In genomic region chr4:187286536-187286935, GRCh38 we compare ENCODE assay signal across 30 cellular contexts.
A peak's percentile ranks its signal among the peaks of the same experiment; 100 is the strongest.
DNase-seq lines count a peak whose midpoint lies in the region; FAIRE-seq and TF ChIP-seq lines count a peak whose summit lies in the region.
"Had no signal": no experiment of that assay in that cellular context is flagged by ENCODE, and none has a peak within 500 bp of the region (broad histone marks: within the 10 kb centered on the region; RNA-seq: fewer than 3 reads in every experiment).

No MANE protein-coding gene starts in this region.

- H3K4ac ChIP-seq in H1 (replicated peaks; ENCODE audit: insufficient read length, low read depth, low read length): no peak overlapping the region

- H3K4me3 ChIP-seq in OCI-LY1 (ENCODE audit: low read depth, low read length, poor library complexity, severe bottlenecking) (peak overlapping the region; percentile 19), H1 (ENCODE audit: extremely low read depth in 1 of 4, insufficient read depth in 2 of 4, low read depth in 3 of 4, low read length in 4 of 4) (no peak overlapping the region), mesodermal cell (ENCODE audit: extremely low read depth, insufficient read depth, low read length, poor library complexity, severe bottlenecking) (no peak overlapping the region)
- H3K4me3 ChIP-seq: ascending aorta, heart right ventricle, thoracic aorta had no signal

- H2BK120ac ChIP-seq in H1 (replicated peaks; ENCODE audit: low read depth, low read length): no peak overlapping the region

- H4K91ac ChIP-seq in H1 (replicated peaks; ENCODE audit: insufficient read length, low read length): no peak overlapping the region

- no peak for TF ChIP-seq POLR2A in H1 (IDR thresholded peaks at IDR 0.05; ENCODE audit: control extremely low read depth in 1 of 2, low read depth in 2 of 2, low read length in 2 of 2)

- no peak for TF ChIP-seq EP300 in H1 (IDR thresholded peaks at IDR 0.05; ENCODE audit: borderline replicate concordance in 1 of 2, low read depth in 2 of 2, low read length in 2 of 2)

- H3K79me2 ChIP-seq in OCI-LY1 (ENCODE audit: insufficient read depth, low read length) (no peaks in the 10 kb centered on the region), H1 (ENCODE audit: control insufficient read depth in 1 of 2, insufficient read depth in 2 of 2, low read length in 2 of 2) (no peaks in the 10 kb centered on the region)

- peaks cover 42% of the 10 kb centered on the region for H3K4me1 ChIP-seq in OCI-LY1 (ENCODE audit: insufficient read depth, low read length, severe bottlenecking)
- no peaks in the 10 kb centered on the region for H3K4me1 ChIP-seq in H1 (replicated peaks in 1 of 4; ENCODE audit: control insufficient read depth in 3 of 4, insufficient read depth in 4 of 4, low read length in 3 of 4)
- H3K4me1 ChIP-seq in mesodermal cell (ENCODE audit: control insufficient read depth, insufficient read depth, low read length, poor library complexity, severe bottlenecking): no peaks in the 10 kb centered on the region
- H3K4me1 ChIP-seq: ascending aorta had no signal

- H3K27ac ChIP-seq in OCI-LY1 (ENCODE audit: low read depth, low read length, poor library complexity, severe bottlenecking) (peak overlapping the region; percentile 42), H1 (ENCODE audit: low read depth, low read length) (no peak overlapping the region), mesodermal cell (ENCODE audit: low read depth, low read length, severe bottlenecking) (peak overlapping the region; percentile 73)
- H3K27ac ChIP-seq: ascending aorta, foreskin keratinocyte, heart right ventricle, thoracic aorta had no signal

- no peak overlapping the region for H2BK5ac ChIP-seq in H1 (ENCODE audit: low read depth, low read length)

- H2AK5ac ChIP-seq in H1 (ENCODE audit: low read depth, low read length): no peak overlapping the region

- CTCF ChIA-PET in H1 (lab: Charles Lee; ENCODE audit: partially characterized antibody): no interaction called here

- TF ChIP-seq RAD21 in H1 (IDR thresholded peaks at IDR 0.05 in 1 of 2, conservative IDR thresholded peaks at IDR 0.05 in 1 of 2; ENCODE audit: low read depth in 2 of 2, low read length in 2 of 2): no peak

- peak; percentile 31 for DNase-seq in AG08396 (ENCODE audit: low spot score)
- no peak for DNase-seq in H1 (ENCODE audit: low read depth in 1 of 2, low spot score in 2 of 2)
- DNase-seq in NK-92 treated with Interleukin-12 subunit alpha and Interleukin-12 subunit beta, amount 100 ng/mL, for 24 hours (lab: John Stamatoyannopoulos, UW): no peak
- DNase-seq in DMS153 (lab: John Stamatoyannopoulos, UW): no peak
- no peak for DNase-seq in activated CD4-positive, alpha-beta T cell treated with anti-CD3 and anti-CD28 coated beads, Interleukin-2, amount 50 U/mL, for 4 hours
- no peak for DNase-seq in activated T-cell treated with anti-CD3 and anti-CD28 coated beads, Interleukin-2, amount 50 U/mL, for 48 hours
- DNase-seq: activated CD4-positive, alpha-beta T cell treated with anti-CD3 and anti-CD28 coated beads for 36 hours; activated CD8-positive, alpha-beta T cell treated with anti-CD3 and anti-CD28 coated beads, Interleukin-2, amount 10 ng/mL, durations not matched to agents 7 days and 5 days; AML-193; caudate nucleus; CD4-positive, alpha-beta memory T cell; cortex of kidney; effector memory CD8-positive, alpha-beta T cell; foreskin keratinocyte; H7; heart right ventricle; left cardiac atrium; NCI-H1092; NCI-H1694; stimulated activated CD4-positive, alpha-beta T cell treated with anti-CD3 and anti-CD28 coated beads, Interleukin-2, amount 100 ng/mL, for 24 hours; stimulated activated CD8-positive, alpha-beta memory T cell treated with anti-CD3 and anti-CD28 coated beads, Interleukin-4, amount 100 ng/mL, for 48 hours; stimulated activated naive CD8-positive, alpha-beta T cell treated with anti-CD3 and anti-CD28 coated beads, Interleukin-15, amount 100 ng/mL, for 72 hours; SW 1271; T-helper 9 cell had no signal

- H3K14ac ChIP-seq in H1 (ENCODE audit: insufficient read length): no peak overlapping the region

- no peak overlapping the region for H4K8ac ChIP-seq in H1 (ENCODE audit: extremely low read depth, insufficient read depth, low read length)

- H3F3A ChIP-seq in OCI-LY1 (ENCODE audit: insufficient read depth, low read length): no peaks in the 10 kb centered on the region

- H3K9ac ChIP-seq in OCI-LY1 (ENCODE audit: low read length) (peak overlapping the region; percentile 35; the same call in 1 of the 2 replicates), H1 (replicated peaks in 1 of 4; ENCODE audit: extremely low read depth in 1 of 4, low read depth in 3 of 4, low read length in 3 of 4) (no peak overlapping the region)

- H3K9me2 ChIP-seq in OCI-LY1 (ENCODE audit: low read depth, low read length): no peaks in the 10 kb centered on the region

- H3K27me3 ChIP-seq in OCI-LY1 (ENCODE audit: insufficient read depth, low read length) (no peaks in the 10 kb centered on the region), H1 (replicated peaks in 1 of 4; ENCODE audit: control insufficient read depth in 3 of 4, extremely low read depth in 1 of 4, insufficient read depth in 3 of 4, low read length in 3 of 4) (no peaks in the 10 kb centered on the region)
- H3K27me3 ChIP-seq: ascending aorta, foreskin keratinocyte, heart right ventricle had no signal

- H2BK15ac ChIP-seq in H1 (ENCODE audit: low read length): no peak overlapping the region

- no peak for FAIRE-seq in H1 (lab: Jason Lieb, UNC)
- FAIRE-seq: A204.1, urothelium cell line had no signal

- H2AFZ ChIP-seq in OCI-LY1 (ENCODE audit: low read length) (peak overlapping the region; percentile 10), H1 (ENCODE audit: low read length) (peak overlapping the region; percentile 95)

- POLR2A ChIA-PET in H1 (lab: Charles Lee; ENCODE audit: partially characterized antibody): no interaction called here

- WGBS in H1 (ENCODE audit: extremely low coverage in 1 of 2, insufficient coverage in 1 of 2, insufficient read length in 1 of 2, insufficient replicate concordance in 2 of 2, low coverage in 1 of 2, low lambda C conversion rate in 2 of 2, missing lambda C conversion rate in 1 of 2), 2 experiments: 87% methylated on average over 5 of the region's 5 CpGs; no CpG with 5 or more reads in 1 of the 2 experiments
- WGBS in mesodermal cell (ENCODE audit: insufficient coverage in 2 of 2), 2 experiments: 65 to 92% methylated on average over 3 of the region's 5 CpGs

- no peaks in the 10 kb centered on the region for H3K36me3 ChIP-seq in OCI-LY1 (ENCODE audit: insufficient read depth, low read length)
- H3K36me3 ChIP-seq in H1 (ENCODE audit: control insufficient read depth in 2 of 4, insufficient read depth in 4 of 4, low read length in 3 of 4): no peaks in the 10 kb centered on the region
- H3K36me3 ChIP-seq in mesodermal cell (ENCODE audit: control insufficient read depth, insufficient read depth, low read length): no peaks in the 10 kb centered on the region
- H3K36me3 ChIP-seq: ascending aorta, heart right ventricle, thoracic aorta had no signal

- H2BK12ac ChIP-seq in H1 (ENCODE audit: low read depth, low read length): no peak overlapping the region

- no peak overlapping the region for H2BK20ac ChIP-seq in H1 (ENCODE audit: low read length)

- peak overlapping the region; percentile 48 for H3K4me2 ChIP-seq in OCI-LY1 (ENCODE audit: low read length)
- no peak overlapping the region for H3K4me2 ChIP-seq in H1 (ENCODE audit: insufficient read depth in 1 of 2, low read depth in 2 of 2, low read length in 2 of 2)

- H3K18ac ChIP-seq in H1 (ENCODE audit: extremely low read depth, low read length): no peak overlapping the region

- no peaks in the 10 kb centered on the region for H4K20me1 ChIP-seq in OCI-LY1 (ENCODE audit: insufficient read depth, low read length)
- H4K20me1 ChIP-seq in H1 (replicated peaks in 1 of 2; ENCODE audit: control insufficient read depth in 1 of 2, insufficient read depth in 2 of 2, low read length in 2 of 2): no peaks in the 10 kb centered on the region

- H3K23ac ChIP-seq in H1 (ENCODE audit: insufficient read length): no peak overlapping the region

- H4K5ac ChIP-seq in H1 (ENCODE audit: insufficient read length, low read depth, low read length): no peak overlapping the region

- H3K9me3 ChIP-seq in OCI-LY1 (ENCODE audit: low read length) (no peaks in the 10 kb centered on the region), H1 (ENCODE audit: insufficient read depth in 2 of 2, low read depth in 1 of 2, low read length in 1 of 2) (no peaks in the 10 kb centered on the region), mesodermal cell (ENCODE audit: control insufficient read depth, low read length) (no peaks in the 10 kb centered on the region)
- H3K9me3 ChIP-seq: thoracic aorta had no signal

- TF ChIP-seq CTCF in OCI-LY1 (IDR thresholded peaks at IDR 0.05; ENCODE audit: low read length) (no peak), H1 (IDR thresholded peaks at IDR 0.05; ENCODE audit: control extremely low read depth in 1 of 3, insufficient read depth in 1 of 3, low read depth in 1 of 3, low read length in 3 of 3) (no peak)

- no peak overlapping the region for H3K56ac ChIP-seq in H1 (replicated peaks; ENCODE audit: insufficient read length, low read depth, low read length)

- no peaks in the 10 kb centered on the region for H3K23me2 ChIP-seq in H1 (ENCODE audit: low read depth, low read length)

- H3K79me1 ChIP-seq in H1 (ENCODE audit: low read depth, low read length): no peaks in the 10 kb centered on the region

TF ChIP-seq in H1, 55 proteins besides CTCF, POLR2A, EP300 and RAD21:
- TF ChIP-seq RXRA (IDR thresholded peaks at IDR 0.05; ENCODE audit: insufficient read depth, low read depth, low read length) (no peak), SIX5 (IDR thresholded peaks at IDR 0.05; ENCODE audit: low read depth, low read length) (no peak), HDAC6 (IDR thresholded peaks at IDR 0.05; ENCODE audit: low read depth, low read length) (no peak), TAF1 (IDR thresholded peaks at IDR 0.05; ENCODE audit: low read depth, low read length) (no peak), POU5F1 (IDR thresholded peaks at IDR 0.05; ENCODE audit: low read depth, low read length) (no peak), TCF12 (IDR thresholded peaks at IDR 0.05; ENCODE audit: low read depth, low read length) (no peak), TAF7 (optimal IDR thresholded peaks at IDR 0.05; ENCODE audit: borderline replicate concordance, low read depth, low read length) (no peak), JUND (IDR thresholded peaks at IDR 0.05; ENCODE audit: low read length) (no peak), NANOG (IDR thresholded peaks at IDR 0.05; ENCODE audit: insufficient read depth, low read depth, low read length, poor library complexity, severe bottlenecking) (no peak), ZNF274 (IDR thresholded peaks at IDR 0.05; ENCODE audit: borderline replicate concordance, extremely low read depth, low read length) (no peak), KDM5A (IDR thresholded peaks at IDR 0.05; ENCODE audit: low read length) (no peak)
